Comparison of ENCODE assay signal across 17 cellular contexts in genomic region chr15:25368855-25369254, GRCh38.
"Had no signal": no experiment of that assay in that cellular context is flagged by ENCODE, and none has a peak within 500 bp of the region (broad histone marks: within the 10 kb centered on the region; RNA-seq: fewer than 3 reads in every experiment).

No MANE protein-coding gene starts in this region.

- H3K36me3 ChIP-seq: prostate gland had no signal

- H3K27ac ChIP-seq: prostate gland, sigmoid colon, VCaP had no signal

- H3K9me3 ChIP-seq: prostate gland, sigmoid colon had no signal

- H3K4me1 Mint-ChIP-seq: endodermal cell, nephron had no signal

- DNase-seq: activated CD4-positive, alpha-beta T cell treated with anti-CD3 and anti-CD28 coated beads for 36 hours; activated CD8-positive, alpha-beta memory T cell treated with anti-CD3 and anti-CD28 coated beads, Interleukin-2, amount 50 U/mL, for 4 hours; activated CD8-positive, alpha-beta T cell treated with anti-CD3 and anti-CD28 coated beads for 36 hours; activated naive CD4-positive, alpha-beta T cell treated with Interleukin-2 at 50 U/mL for 16 hours; amniotic stem cell; cerebellar nuclear complex; endodermal cell; erythroblast; hypothalamus; sigmoid colon; stimulated activated CD4-positive, alpha-beta T cell treated with anti-CD3 and anti-CD28 coated beads, Interleukin-2, amount 100 ng/mL, for 48 hours; stimulated activated naive CD4-positive, alpha-beta T cell treated with Interleukin-2 at 50 U/mL for 16 hours; T-cell had no signal

- H3K4me3 Mint-ChIP-seq: activated CD4-positive, alpha-beta T cell treated with anti-CD3 and anti-CD28 coated beads for 36 hours; activated CD8-positive, alpha-beta T cell treated with anti-CD3 and anti-CD28 coated beads for 36 hours; endodermal cell; nephron; T-cell; type B pancreatic cell had no signal

- H3K27me3 Mint-ChIP-seq: activated CD4-positive, alpha-beta T cell treated with anti-CD3 and anti-CD28 coated beads for 36 hours; activated CD8-positive, alpha-beta T cell treated with anti-CD3 and anti-CD28 coated beads for 36 hours; T-cell; type B pancreatic cell had no signal

- ATAC-seq: activated CD4-positive, alpha-beta T cell treated with anti-CD3 and anti-CD28 coated beads for 36 hours; activated CD8-positive, alpha-beta T cell treated with anti-CD3 and anti-CD28 coated beads for 36 hours; T-cell had no signal

- H3K27me3 ChIP-seq: sigmoid colon had no signal

- H3K4me1 ChIP-seq: prostate gland had no signal

- H3K4me3 ChIP-seq: prostate gland, sigmoid colon had no signal

- H3K9me3 Mint-ChIP-seq: activated CD8-positive, alpha-beta T cell treated with anti-CD3 and anti-CD28 coated beads for 36 hours; endodermal cell; nephron; type B pancreatic cell had no signal

- H3K27ac Mint-ChIP-seq: activated CD4-positive, alpha-beta T cell treated with anti-CD3 and anti-CD28 coated beads for 36 hours; activated CD8-positive, alpha-beta T cell treated with anti-CD3 and anti-CD28 coated beads for 36 hours; endodermal cell; nephron; T-cell; type B pancreatic cell had no signal
